In genomic region chr17:50095626-50096037, GRCh38 we compare ENCODE assay signal across 8 cellular contexts. TPM values are rescaled to one million over a fixed set of nuclear protein-coding genes. Genes with fewer than 3 reads are reported as not detected.
DNase-seq lines count a peak whose midpoint lies in the region; ATAC-seq, FAIRE-seq and TF ChIP-seq lines count a peak whose summit lies in the region.

No MANE protein-coding gene starts in this region.

- peak overlapping the region; percentile 71 for H3K27ac Mint-ChIP-seq in activated T-helper 1 cell treated with anti-CD3 and anti-CD28 coated beads, Interleukin-12 subunit alpha, Interleukin-12 subunit beta, Interleukin-2, Interleukin-4 antibody, amounts not matched to agents 30 ng/mL and 10 ng/mL and 1 ng/mL, durations not matched to agents 14 hours and 24 hours and 36 hours

- H3K79me2 ChIP-seq in smooth muscle cell (ENCODE audit: low read depth), result peaks cover 8% of the 10 kb centered on the region

- peaks cover 4% of the 10 kb centered on the region for H3F3A ChIP-seq in smooth muscle cell (ENCODE audit: low read depth)

- TF ChIP-seq CTCF in HFF-Myc (IDR thresholded peaks at IDR 0.05; ENCODE audit: low read depth, low read length, missing control alignments) (no peak), smooth muscle cell (IDR thresholded peaks at IDR 0.05; ENCODE audit: borderline replicate concordance, insufficient read depth, poor library complexity, severe bottlenecking) (no peak)

- H3K9me3 ChIP-seq in iPS DF 6.9 (ENCODE audit: control insufficient read depth, insufficient read depth, low read length) (no peaks in the 10 kb centered on the region), smooth muscle cell (replicated peaks; ENCODE audit: low read depth) (no peaks in the 10 kb centered on the region)

- peaks cover 2% of the 10 kb centered on the region for H3K27me3 Mint-ChIP-seq in activated T-helper 1 cell treated with anti-CD3 and anti-CD28 coated beads, Interleukin-12 subunit alpha, Interleukin-12 subunit beta, Interleukin-2, Interleukin-4 antibody, amounts not matched to agents 30 ng/mL and 10 ng/mL and 1 ng/mL, durations not matched to agents 14 hours and 24 hours and 36 hours (ENCODE audit: insufficient read depth)

- WGBS in iPS DF 6.9 (ENCODE audit: insufficient coverage, insufficient read length), result no CpG with 5 or more reads among the region's 12 CpGs
- 2% methylated on average over 10 of the region's 12 CpGs for WGBS in smooth muscle cell (ENCODE audit: low lambda C conversion rate)

- H3K36me3 ChIP-seq in iPS DF 6.9 (ENCODE audit: control insufficient read depth, insufficient read depth, low read length), result no peaks in the 10 kb centered on the region
- H3K36me3 ChIP-seq in smooth muscle cell (ENCODE audit: low read depth), result no peaks in the 10 kb centered on the region

- no peak for FAIRE-seq in GM12892 (lab: Jason Lieb, UNC)

- no peaks in the 10 kb centered on the region for H3K9me3 Mint-ChIP-seq in activated T-helper 1 cell treated with anti-CD3 and anti-CD28 coated beads, Interleukin-12 subunit alpha, Interleukin-12 subunit beta, Interleukin-2, Interleukin-4 antibody, amounts not matched to agents 30 ng/mL and 10 ng/mL and 1 ng/mL, durations not matched to agents 14 hours and 24 hours and 36 hours

- peak overlapping the region; percentile 75 for H2AFZ ChIP-seq in smooth muscle cell (ENCODE audit: low read depth)

- DNase-seq in HFF-Myc (ENCODE audit: extremely low read depth, low read depth) (no peak), iPS DF 6.9 (ENCODE audit: low read depth, low spot score) (no peak), smooth muscle cell (lab: John Stamatoyannopoulos, UW; ENCODE audit: unreplicated experiment) (no peak), GM12892 (ENCODE audit: insufficient read length) (no peak), KG1 (lab: John Stamatoyannopoulos, UW) (no peak)
- DNase-seq in activated T-helper 1 cell treated with anti-CD3 and anti-CD28 coated beads, Interleukin-12 subunit alpha, Interleukin-12 subunit beta, Interleukin-2, Interleukin-4 antibody, amounts not matched to agents 30 ng/mL and 10 ng/mL and 1 ng/mL, durations not matched to agents 14 hours and 24 hours and 36 hours (ENCODE audit: low spot score), result no peak
- DNase-seq in stimulated activated naive CD4-positive, alpha-beta T cell (lab: John Stamatoyannopoulos, UW), result no peak

- H3K27ac ChIP-seq in iPS DF 6.9 (ENCODE audit: low read length) (no peak overlapping the region), smooth muscle cell (ENCODE audit: low read depth) (no peak overlapping the region)

- no peak for TF ChIP-seq POLR2A in GM12892 (IDR thresholded peaks at IDR 0.05; ENCODE audit: low read depth, low read length)

- peak overlapping the region; percentile 97 for H3K4me2 ChIP-seq in smooth muscle cell

- H3K27me3 ChIP-seq in iPS DF 6.9 (ENCODE audit: control insufficient read depth, insufficient read depth, low read length) (no peaks in the 10 kb centered on the region), smooth muscle cell (ENCODE audit: low read depth) (no peaks in the 10 kb centered on the region)

- intact Hi-C loops in activated T-helper 1 cell treated with anti-CD3 and anti-CD28 coated beads, Interleukin-12 subunit alpha, Interleukin-12 subunit beta, Interleukin-2, Interleukin-4 antibody, amounts not matched to agents 30 ng/mL and 10 ng/mL and 1 ng/mL, durations not matched to agents 14 hours and 24 hours and 36 hours (cut with micrococcal nuclease), result loop anchor here (1.0 to 2.0 kb wide), 5 partner anchors 35 to 387 kb away; partner anchors contain the start of gene SAMD14

- ATAC-seq in GM21381 (IDR thresholded peaks at IDR 0.05; ENCODE audit: unreplicated experiment), result no peak

- H3K36me3 Mint-ChIP-seq in activated T-helper 1 cell treated with anti-CD3 and anti-CD28 coated beads, Interleukin-12 subunit alpha, Interleukin-12 subunit beta, Interleukin-2, Interleukin-4 antibody, amounts not matched to agents 30 ng/mL and 10 ng/mL and 1 ng/mL, durations not matched to agents 14 hours and 24 hours and 36 hours (ENCODE audit: low read depth), result peaks cover 6% of the 10 kb centered on the region

- peak overlapping the region; percentile 84 for H3K9ac ChIP-seq in smooth muscle cell (ENCODE audit: low read depth)

- H3K4me1 ChIP-seq in iPS DF 6.9 (ENCODE audit: control insufficient read depth, insufficient read depth, low read length) (no peaks in the 10 kb centered on the region), smooth muscle cell (ENCODE audit: low read depth) (peaks cover 10% of the 10 kb centered on the region)

- H4K20me1 ChIP-seq in smooth muscle cell (ENCODE audit: low read depth), result no peaks in the 10 kb centered on the region

- H3K4me3 ChIP-seq in HFF-Myc (replicated peaks; ENCODE audit: low read depth, low read length) (peak overlapping the region; percentile 63), iPS DF 6.9 (ENCODE audit: low read length) (peak overlapping the region; percentile 82; the same call in 1 of the 2 replicates), smooth muscle cell (peak overlapping the region; percentile 90)

- H3K4me1 Mint-ChIP-seq in activated T-helper 1 cell treated with anti-CD3 and anti-CD28 coated beads, Interleukin-12 subunit alpha, Interleukin-12 subunit beta, Interleukin-2, Interleukin-4 antibody, amounts not matched to agents 30 ng/mL and 10 ng/mL and 1 ng/mL, durations not matched to agents 14 hours and 24 hours and 36 hours (ENCODE audit: low read depth), result peaks cover 29% of the 10 kb centered on the region

- peak overlapping the region; percentile 85 for H3K4me3 Mint-ChIP-seq in activated T-helper 1 cell treated with anti-CD3 and anti-CD28 coated beads, Interleukin-12 subunit alpha, Interleukin-12 subunit beta, Interleukin-2, Interleukin-4 antibody, amounts not matched to agents 30 ng/mL and 10 ng/mL and 1 ng/mL, durations not matched to agents 14 hours and 24 hours and 36 hours

RNA-seq across cellular contexts. Expression of gene PDK2, which starts 0.5 kb away (rescaled TPM):
- total RNA-seq in activated T-helper 1 cell treated with anti-CD3 and anti-CD28 coated beads, Interleukin-12 subunit alpha, Interleukin-12 subunit beta, Interleukin-2, Interleukin-4 antibody, amounts not matched to agents 30 ng/mL and 10 ng/mL and 1 ng/mL, durations not matched to agents 14 hours and 24 hours and 36 hours, result 13.7 and 16.9 TPM in 2 replicates
- 21.7 and 28.2 TPM in 2 replicates for total RNA-seq in smooth muscle cell
- 34.3 and 36.5 TPM in 2 replicates for polyA plus RNA-seq in smooth muscle cell
- 5.2 TPM for polyA plus RNA-seq in GM12892 (2012; ENCODE audit: missing spikeins)

RNA-seq across cellular contexts. Expression of gene SAMD14, which starts 34.3 kb away (rescaled TPM):
- total RNA-seq in activated T-helper 1 cell treated with anti-CD3 and anti-CD28 coated beads, Interleukin-12 subunit alpha, Interleukin-12 subunit beta, Interleukin-2, Interleukin-4 antibody, amounts not matched to agents 30 ng/mL and 10 ng/mL and 1 ng/mL, durations not matched to agents 14 hours and 24 hours and 36 hours, result 1.6 and 3.6 TPM in 2 replicates
- total RNA-seq in smooth muscle cell, result 6.3 and 39.1 TPM in 2 replicates
- polyA plus RNA-seq in smooth muscle cell, result 13.7 and 21.1 TPM in 2 replicates
- 0.40 TPM for polyA plus RNA-seq in GM12892 (2012; ENCODE audit: missing spikeins)

RNA-seq across cellular contexts. Expression of gene ITGA3, which starts 39.7 kb away (rescaled TPM):
- 18.0 and 20.6 TPM in 2 replicates for total RNA-seq in activated T-helper 1 cell treated with anti-CD3 and anti-CD28 coated beads, Interleukin-12 subunit alpha, Interleukin-12 subunit beta, Interleukin-2, Interleukin-4 antibody, amounts not matched to agents 30 ng/mL and 10 ng/mL and 1 ng/mL, durations not matched to agents 14 hours and 24 hours and 36 hours
- 44.7 and 77.9 TPM in 2 replicates for total RNA-seq in smooth muscle cell
- polyA plus RNA-seq in smooth muscle cell, result 30.0 and 70.4 TPM in 2 replicates
- 1.2 TPM for polyA plus RNA-seq in GM12892 (2012; ENCODE audit: missing spikeins)

RNA-seq across cellular contexts. Expression of gene PPP1R9B, which starts 54.8 kb away (rescaled TPM):
- 97.1 and 101 TPM in 2 replicates for total RNA-seq in activated T-helper 1 cell treated with anti-CD3 and anti-CD28 coated beads, Interleukin-12 subunit alpha, Interleukin-12 subunit beta, Interleukin-2, Interleukin-4 antibody, amounts not matched to agents 30 ng/mL and 10 ng/mL and 1 ng/mL, durations not matched to agents 14 hours and 24 hours and 36 hours
- 20.8 and 21.8 TPM in 2 replicates for total RNA-seq in smooth muscle cell
- 6.7 and 10.2 TPM in 2 replicates for polyA plus RNA-seq in smooth muscle cell
- polyA plus RNA-seq in GM12892 (2012; ENCODE audit: missing spikeins), result 32.1 TPM
